Comparison of ENCODE assay signal across 11 cellular contexts in genomic region chr10:60952846-60953220, GRCh38.
"Had no signal": no experiment of that assay in that cellular context is flagged by ENCODE, and none has a peak within 500 bp of the region (broad histone marks: within the 10 kb centered on the region; RNA-seq: fewer than 3 reads in every experiment).

No MANE protein-coding gene starts in this region.

- H3K36me3 ChIP-seq: esophagus squamous epithelium, right atrium auricular region, sigmoid colon had no signal

- H3K27me3 ChIP-seq: esophagus squamous epithelium, foreskin keratinocyte, right atrium auricular region, sigmoid colon had no signal

- H3K4me3 ChIP-seq: esophagus squamous epithelium, right atrium auricular region, sigmoid colon, skin epidermis had no signal

- DNase-seq: effector memory CD8-positive, alpha-beta T cell; esophagus squamous epithelium; foreskin keratinocyte; mammary epithelial cell; natural killer cell; sigmoid colon; stimulated activated CD4-positive, alpha-beta T cell treated with anti-CD3 and anti-CD28 coated beads, Interleukin-2, amount 100 ng/mL, for 48 hours; stimulated activated naive CD4-positive, alpha-beta T cell treated with Interleukin-2 at 50 U/mL for 16 hours; trophoblast cell had no signal

- H3K4me1 ChIP-seq: esophagus squamous epithelium, right atrium auricular region, sigmoid colon had no signal

- H3K9me3 ChIP-seq: esophagus squamous epithelium, right atrium auricular region, sigmoid colon had no signal

- H3K27ac ChIP-seq: esophagus squamous epithelium, foreskin keratinocyte, right atrium auricular region, sigmoid colon, skin epidermis had no signal
